8 cellular contexts compared by ENCODE assay signal in genomic region chr17:81487487-81488275, GRCh38. TPM values are rescaled to one million over a fixed set of nuclear protein-coding genes. Genes with fewer than 3 reads are reported as not detected.
A peak's percentile ranks its signal among the peaks of the same experiment; 100 is the strongest.
DNase-seq lines count a peak whose midpoint lies in the region; TF ChIP-seq lines count a peak whose summit lies in the region.

No MANE protein-coding gene starts in this region.

- DNase-seq in AML-193 (lab: John Stamatoyannopoulos, UW): peak; percentile 72 to 83
- peak; percentile 98 for DNase-seq in GM20000 (ENCODE audit: low spot score)
- peak; percentile 85 for DNase-seq in NCI-H146 (lab: John Stamatoyannopoulos, UW)
- peak; percentile 52 to 65 (median 60) for DNase-seq in activated CD4-positive, CD25-positive, alpha-beta regulatory T cell (lab: John Stamatoyannopoulos, UW)
- DNase-seq in caudate nucleus (lab: John Stamatoyannopoulos, UW): peak in 52 of 61 donors; percentile 14 to 85 (median 60)
- DNase-seq in kidney epithelial cell (ENCODE audit: low read depth): no peak
- peak; percentile 63 to 81 for DNase-seq in stimulated activated CD4-positive, alpha-beta T cell treated with anti-CD3 and anti-CD28 coated beads, Interleukin-15, amount 100 ng/mL, for 1 hour (ENCODE audit: low read depth in 1 of 2, low spot score in 1 of 2)
- no peak for DNase-seq in NCI-H1048 (lab: John Stamatoyannopoulos, UW)

- H3K36me3 ChIP-seq in kidney epithelial cell (ENCODE audit: control insufficient read depth, insufficient read depth, low read length): no peaks in the 10 kb centered on the region

- H3K4me3 ChIP-seq in kidney epithelial cell (ENCODE audit: low read depth, low read length): peak overlapping the region; percentile 58

- TF ChIP-seq CTCF in GM20000 (IDR thresholded peaks at IDR 0.05; ENCODE audit: extremely low read depth, missing control alignments) (no peak), kidney epithelial cell (IDR thresholded peaks at IDR 0.05; ENCODE audit: insufficient read depth, low read length, poor library complexity, severe bottlenecking) (no peak)

- H3K27ac ChIP-seq in caudate nucleus (ENCODE audit: low read depth, low read length): peak overlapping the region; percentile 58

- H3K27me3 ChIP-seq in kidney epithelial cell (ENCODE audit: control insufficient read depth, insufficient read depth, low read length): peaks cover 9% of the 10 kb centered on the region

RNA-seq across cellular contexts. Expression of gene ACTG1, which starts 24.9 kb away (rescaled TPM):
- 8,883 and 9,424 TPM in 2 replicates for total RNA-seq in kidney epithelial cell

RNA-seq across cellular contexts. Expression of gene FSCN2, which starts 40.5 kb away (rescaled TPM):
- 0.29 and 0.41 TPM in 2 replicates for total RNA-seq in kidney epithelial cell

Comparison
In these comparisons a context has a peak if more than half of its experiments do, and no peak if none do; other contexts are left out.
1. DNase-seq: peak in AML-193 (2 of 2), GM20000 (single experiment), NCI-H146 (single experiment), activated CD4-positive, CD25-positive, alpha-beta regulatory T cell (4 of 4), caudate nucleus (52 of 61) and stimulated activated CD4-positive, alpha-beta T cell treated with anti-CD3 and anti-CD28 coated beads, Interleukin-15, amount 100 ng/mL, for 1 hour (2 of 2); none in kidney epithelial cell (single experiment) and NCI-H1048 (single experiment).